8 cellular contexts compared by ENCODE assay signal in the genomic region with DNA sequence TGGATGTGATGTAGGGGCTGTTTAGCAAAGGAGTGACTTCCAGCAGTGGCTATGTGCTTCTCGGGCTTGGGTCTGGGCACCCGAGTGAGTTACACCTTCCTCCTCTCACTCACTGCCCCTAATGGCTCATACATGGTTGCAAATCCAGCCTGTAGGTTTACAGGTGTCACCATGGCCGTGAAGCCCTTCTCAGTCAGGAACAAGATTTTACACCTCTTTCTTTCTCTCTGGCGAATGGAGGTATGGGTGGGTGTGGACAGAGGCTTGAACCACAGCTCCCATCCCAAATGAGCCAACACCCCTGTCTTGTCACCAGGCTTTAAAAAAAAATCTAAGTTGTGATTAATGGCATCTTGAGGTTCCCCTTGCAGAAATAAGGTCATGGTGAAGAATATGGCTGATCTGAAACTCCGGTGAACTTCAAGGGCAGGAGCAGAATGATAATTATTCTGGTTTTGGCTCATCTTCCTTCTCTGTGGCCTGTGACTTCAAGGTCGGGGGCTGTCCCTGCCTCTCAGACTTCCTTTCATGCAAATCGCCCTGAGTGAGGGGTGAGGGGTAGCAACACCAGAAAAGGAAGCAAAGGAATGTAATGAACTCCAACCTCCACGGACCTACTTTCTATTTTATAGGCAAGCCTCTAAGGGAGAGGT.
DNase-seq lines count a peak whose midpoint lies in the region; ATAC-seq, FAIRE-seq and TF ChIP-seq lines count a peak whose summit lies in the region.

No MANE protein-coding gene starts in this region.

- H3K9me2 ChIP-seq in DOHH2 (replicated peaks; ENCODE audit: control insufficient read depth, low read length), result no peaks in the 10 kb centered on the region

- peaks cover 69% of the 10 kb centered on the region for H3K4me1 Mint-ChIP-seq in dendritic cell treated with granulocyte-macrophage colony-stimulating factor and Interleukin-4, amounts not matched to agents 40 ng/mL and 50 ng/mL, for 4 days (ENCODE audit: low read depth)

- peak overlapping the region; percentile 77 for H3K4me2 ChIP-seq in DOHH2 (ENCODE audit: low read length)

- peaks cover 25% of the 10 kb centered on the region for H3K27me3 Mint-ChIP-seq in dendritic cell treated with granulocyte-macrophage colony-stimulating factor and Interleukin-4, amounts not matched to agents 40 ng/mL and 50 ng/mL, for 4 days

- DNase-seq in superior temporal gyrus (ENCODE audit: extremely low spot score) (no peak), foreskin keratinocyte (no peak), frontal cortex (ENCODE audit: low spot score in 2 of 2) (no peak), COLO668 (lab: John Stamatoyannopoulos, UW; ENCODE audit: unreplicated experiment) (no peak)

- H3K9me3 Mint-ChIP-seq in dendritic cell treated with granulocyte-macrophage colony-stimulating factor and Interleukin-4, amounts not matched to agents 40 ng/mL and 50 ng/mL, for 4 days, result no peaks in the 10 kb centered on the region

- no peaks in the 10 kb centered on the region for H3F3A ChIP-seq in DOHH2 (ENCODE audit: control insufficient read depth, insufficient read depth)

- H3K4me1 ChIP-seq in DOHH2 (ENCODE audit: control insufficient read depth, low read length) (peaks cover 18% of the 10 kb centered on the region), foreskin keratinocyte (no peaks in the 10 kb centered on the region)

- H3K4me3 Mint-ChIP-seq in dendritic cell treated with granulocyte-macrophage colony-stimulating factor and Interleukin-4, amounts not matched to agents 40 ng/mL and 50 ng/mL, for 4 days, result no peak overlapping the region

- peak overlapping the region; percentile 66 for H3K4me3 ChIP-seq in DOHH2 (ENCODE audit: low read length)

- H3K9me3 ChIP-seq in DOHH2 (ENCODE audit: control insufficient read depth, insufficient read depth, low read length), result no peaks in the 10 kb centered on the region

- 0 out of 2 replicates have a peak, but pooled peaks cover 4% of the 10 kb centered on the region for H3K27me3 ChIP-seq in DOHH2 (ENCODE audit: control insufficient read depth, low read length)
- no peaks in the 10 kb centered on the region for H3K27me3 ChIP-seq in foreskin keratinocyte

- intact Hi-C loops in dendritic cell treated with granulocyte-macrophage colony-stimulating factor and Interleukin-4, amounts not matched to agents 40 ng/mL and 50 ng/mL, for 4 days (cut with micrococcal nuclease), result loop anchor here (10.0 kb wide), 1 partner anchor 145 kb away; no protein-coding TSS in a partner anchor

- H4K20me1 ChIP-seq in DOHH2 (ENCODE audit: control insufficient read depth, insufficient read depth, low read depth, low read length), result no peaks in the 10 kb centered on the region

- ATAC-seq in GM21515 (IDR thresholded peaks at IDR 0.05; ENCODE audit: unreplicated experiment) (peak; percentile 89), HG03571 (IDR thresholded peaks at IDR 0.05; ENCODE audit: unreplicated experiment) (peak; percentile 94), foreskin keratinocyte (no peak)

- H3K27ac ChIP-seq in DOHH2 (ENCODE audit: low read depth, low read length), result no peak overlapping the region
- H3K27ac ChIP-seq in foreskin keratinocyte, result no peak overlapping the region

- peak overlapping the region; percentile 71 for H3K27ac Mint-ChIP-seq in dendritic cell treated with granulocyte-macrophage colony-stimulating factor and Interleukin-4, amounts not matched to agents 40 ng/mL and 50 ng/mL, for 4 days

- H3K36me3 Mint-ChIP-seq in dendritic cell treated with granulocyte-macrophage colony-stimulating factor and Interleukin-4, amounts not matched to agents 40 ng/mL and 50 ng/mL, for 4 days (ENCODE audit: low read depth), result no peaks in the 10 kb centered on the region

- FAIRE-seq in frontal cortex (lab: Jason Lieb, UNC), result no peak

- H3K36me3 ChIP-seq in DOHH2 (ENCODE audit: control insufficient read depth, low read length), result no peaks in the 10 kb centered on the region

- no peaks in the 10 kb centered on the region for H3K79me2 ChIP-seq in DOHH2 (ENCODE audit: control insufficient read depth, low read length)

- no peak for TF ChIP-seq CTCF in DOHH2 (IDR thresholded peaks at IDR 0.05; ENCODE audit: low read depth, low read length, poor library complexity, severe bottlenecking)
- TF ChIP-seq CTCF in foreskin keratinocyte (conservative IDR thresholded peaks at IDR 0.05), result no peak
